ENCODE assay signal across 1 cellular context in the genomic region with DNA sequence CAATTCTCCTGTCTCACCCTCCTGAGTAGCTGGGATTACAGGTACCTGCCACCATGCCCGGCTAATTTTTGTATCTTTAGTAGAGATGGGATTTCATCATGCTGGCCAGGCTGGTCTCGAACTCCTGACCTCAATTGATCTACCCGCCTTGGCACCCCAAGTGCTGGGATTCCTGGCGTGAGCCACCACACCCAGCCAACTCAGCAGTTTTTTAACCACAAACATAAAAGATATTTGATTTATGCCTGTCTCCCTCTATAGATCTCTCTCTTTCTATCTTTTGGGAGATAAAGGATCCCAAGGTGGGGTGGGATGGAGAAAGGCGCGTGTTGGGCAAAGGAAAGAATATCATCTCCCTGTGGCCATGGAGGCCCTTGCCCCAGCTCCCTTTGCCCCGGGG.
TF ChIP-seq lines count a peak whose summit lies in the region.

No MANE protein-coding gene starts in this region.

TF ChIP-seq in K562, 482 proteins besides CTCF, POLR2A, EP300 and RAD21:
- TF ChIP-seq ZNF316 (IDR thresholded peaks at IDR 0.05) (0 out of 2 replicates have a peak, but pooled peaks have one; percentile 5), MAFG (tag; conservative IDR thresholded peaks at IDR 0.05) (peak; percentile 59), C11orf30 (IDR thresholded peaks at IDR 0.05; ENCODE audit: low read depth) (peak; percentile 53; the same call in 1 of the 2 replicates), RAD51 (IDR thresholded peaks at IDR 0.05; ENCODE audit: borderline replicate concordance, low read depth) (no peak)
- TF ChIP-seq, protein P1, sequence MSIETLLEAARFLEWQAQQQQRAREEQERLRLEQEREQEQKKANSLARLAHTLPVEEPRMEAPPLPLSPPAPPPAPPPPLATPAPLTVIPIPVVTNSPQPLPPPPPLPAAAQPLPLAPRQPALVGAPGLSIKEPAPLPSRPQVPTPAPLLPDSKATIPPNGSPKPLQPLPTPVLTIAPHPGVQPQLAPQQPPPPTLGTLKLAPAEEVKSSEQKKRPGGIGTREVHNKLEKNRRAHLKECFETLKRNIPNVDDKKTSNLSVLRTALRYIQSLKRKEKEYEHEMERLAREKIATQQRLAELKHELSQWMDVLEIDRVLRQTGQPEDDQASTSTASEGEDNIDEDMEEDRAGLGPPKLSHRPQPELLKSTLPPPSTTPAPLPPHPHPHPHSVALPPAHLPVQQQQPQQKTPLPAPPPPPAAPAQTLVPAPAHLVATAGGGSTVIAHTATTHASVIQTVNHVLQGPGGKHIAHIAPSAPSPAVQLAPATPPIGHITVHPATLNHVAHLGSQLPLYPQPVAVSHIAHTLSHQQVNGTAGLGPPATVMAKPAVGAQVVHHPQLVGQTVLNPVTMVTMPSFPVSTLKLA (conservative IDR thresholded peaks at IDR 0.05) = no peak
- TF ChIP-seq, protein P2, sequence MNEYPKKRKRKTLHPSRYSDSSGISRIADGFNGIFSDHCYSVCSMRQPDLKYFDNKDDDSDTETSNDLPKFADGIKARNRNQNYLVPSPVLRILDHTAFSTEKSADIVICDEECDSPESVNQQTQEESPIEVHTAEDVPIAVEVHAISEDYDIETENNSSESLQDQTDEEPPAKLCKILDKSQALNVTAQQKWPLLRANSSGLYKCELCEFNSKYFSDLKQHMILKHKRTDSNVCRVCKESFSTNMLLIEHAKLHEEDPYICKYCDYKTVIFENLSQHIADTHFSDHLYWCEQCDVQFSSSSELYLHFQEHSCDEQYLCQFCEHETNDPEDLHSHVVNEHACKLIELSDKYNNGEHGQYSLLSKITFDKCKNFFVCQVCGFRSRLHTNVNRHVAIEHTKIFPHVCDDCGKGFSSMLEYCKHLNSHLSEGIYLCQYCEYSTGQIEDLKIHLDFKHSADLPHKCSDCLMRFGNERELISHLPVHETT (CRISPR knock-in tag; conservative IDR thresholded peaks at IDR 0.05 in 1 of 2, IDR thresholded peaks at IDR 0.05 in 1 of 2) = no peak
